Comparison of ENCODE assay signal across 19 cellular contexts in the genomic region with DNA sequence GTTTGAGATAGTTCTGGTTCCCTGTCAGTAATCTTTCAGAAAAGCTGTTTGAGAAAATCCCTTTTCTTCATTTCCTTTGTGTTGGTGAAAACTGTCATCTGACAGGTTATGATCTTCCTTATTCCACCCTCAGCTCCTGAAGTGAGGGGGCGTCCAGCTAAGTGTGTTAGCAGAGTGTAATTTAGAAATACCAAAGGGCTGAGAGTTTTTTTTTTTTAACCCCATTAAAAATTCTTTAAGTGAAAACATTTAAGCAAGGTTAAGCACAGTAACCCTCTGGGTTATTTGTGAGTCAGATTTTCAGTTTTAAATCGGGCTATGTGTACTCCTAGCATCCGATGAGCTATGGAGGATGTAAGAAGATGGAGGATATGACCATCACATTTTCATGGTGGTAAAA.
"Had no signal": no experiment of that assay in that cellular context is flagged by ENCODE, and none has a peak within 500 bp of the region (broad histone marks: within the 10 kb centered on the region; RNA-seq: fewer than 3 reads in every experiment).

No MANE protein-coding gene starts in this region.

- H3K27ac ChIP-seq: adrenal gland, foreskin keratinocyte, lower lobe of right lung, neutrophil, parathyroid adenoma, thyroid gland had no signal

- H3K36me3 Mint-ChIP-seq: activated naive CD4-positive, alpha-beta T cell treated with anti-CD3 and anti-CD28 coated beads, Interleukin-2, amount 50 U/mL, for 72 hours had no signal

- ATAC-seq: activated CD4-positive, CD25-positive, alpha-beta regulatory T cell treated with anti-CD3 and anti-CD28 coated beads, Interleukin-2, amount 50 U/mL, for 24 hours; activated naive CD4-positive, alpha-beta T cell treated with anti-CD3 and anti-CD28 coated beads, Interleukin-2, amount 50 U/mL, for 72 hours; foreskin keratinocyte; left colon; lower lobe of right lung had no signal

- H3K9me3 Mint-ChIP-seq: activated T-helper 1 cell treated with anti-CD3 and anti-CD28 coated beads, Interleukin-12 subunit alpha, Interleukin-12 subunit beta, Interleukin-2, Interleukin-4 antibody, amounts not matched to agents 30 ng/mL and 10 ng/mL and 1 ng/mL, durations not matched to agents 14 hours and 24 hours and 36 hours had no signal

- H3K9me3 ChIP-seq: adrenal gland, lower lobe of right lung, neutrophil, thyroid gland had no signal

- H3K79me2 ChIP-seq: parathyroid adenoma had no signal

- H3K4me1 ChIP-seq: foreskin keratinocyte, lower lobe of right lung, parathyroid adenoma, thyroid gland had no signal

- H3K4me3 ChIP-seq: adrenal gland, lower lobe of right lung, thyroid gland had no signal

- DNase-seq: activated CD8-positive, alpha-beta memory T cell treated with anti-CD3 and anti-CD28 coated beads for 24 hours; activated gamma-delta T cell treated with Interleukin-2 at 50 U/mL for 16 hours; adrenal gland; foreskin keratinocyte; glutamatergic neuron; hypothalamus; left colon; lower lobe of right lung; retina; stimulated activated CD4-positive, alpha-beta T cell treated with anti-CD3 and anti-CD28 coated beads, Interleukin-12 subunit alpha, Interleukin-12 subunit beta, amount 100 ng/mL, for 4 hours; stimulated activated CD4-positive, alpha-beta T cell treated with anti-CD3 and anti-CD28 coated beads, Interleukin-1b, Interleukin-23, amount 100 ng/mL, for 48 hours; stimulated activated naive CD4-positive, alpha-beta T cell treated with Interleukin-2 at 50 U/mL for 16 hours; T1000; thyroid gland had no signal

- H3K36me3 ChIP-seq: adrenal gland, lower lobe of right lung, neutrophil, thyroid gland had no signal

- H3K27me3 ChIP-seq: adrenal gland, foreskin keratinocyte, neutrophil, thyroid gland had no signal

- H3K9ac ChIP-seq: parathyroid adenoma had no signal

- H3K4me3 Mint-ChIP-seq: activated T-helper 1 cell treated with anti-CD3 and anti-CD28 coated beads, Interleukin-12 subunit alpha, Interleukin-12 subunit beta, Interleukin-2, Interleukin-4 antibody, amounts not matched to agents 30 ng/mL and 10 ng/mL and 1 ng/mL, durations not matched to agents 14 hours and 24 hours and 36 hours had no signal

- H2AFZ ChIP-seq: parathyroid adenoma had no signal

- H3K27ac Mint-ChIP-seq: activated naive CD4-positive, alpha-beta T cell treated with anti-CD3 and anti-CD28 coated beads, Interleukin-2, amount 50 U/mL, for 72 hours; activated T-helper 1 cell treated with anti-CD3 and anti-CD28 coated beads, Interleukin-12 subunit alpha, Interleukin-12 subunit beta, Interleukin-2, Interleukin-4 antibody, amounts not matched to agents 30 ng/mL and 10 ng/mL and 1 ng/mL, durations not matched to agents 14 hours and 24 hours and 36 hours had no signal
